Comparison of ENCODE assay signal across 27 cellular contexts in genomic region chr18:58481321-58482180, GRCh38.
"Had no signal": no experiment of that assay in that cellular context is flagged by ENCODE, and none has a peak within 500 bp of the region (broad histone marks: within the 10 kb centered on the region; RNA-seq: fewer than 3 reads in every experiment).

No MANE protein-coding gene starts in this region.

- H3K4me3 ChIP-seq: ascending aorta, body of pancreas, MG63 had no signal

- DNase-seq: activated CD4-positive, alpha-beta T cell treated with anti-CD3 and anti-CD28 coated beads for 48 hours; activated CD4-positive, alpha-beta T cell treated with anti-CD3 and anti-CD28 coated beads, Interleukin-2, amount 50 U/mL, for 4 hours; activated CD4-positive, CD25-positive, alpha-beta regulatory T cell treated with anti-CD3 and anti-CD28 coated beads, Interleukin-2, amount 50 U/mL, for 72 hours; activated effector memory CD4-positive, alpha-beta T cell treated with anti-CD3 and anti-CD28 coated beads, Interleukin-2, amount 50 U/mL, for 16 hours; activated naive CD4-positive, alpha-beta T cell treated with Interleukin-2 at 50 U/mL for 16 hours; activated naive CD8-positive, alpha-beta T cell treated with anti-CD3 and anti-CD28 coated beads, Interleukin-2, amount 50 U/mL, for 24 hours; activated T-cell treated with anti-CD3 and anti-CD28 coated beads, Interleukin-2, amount 50 U/mL, for 4 hours; amniotic stem cell; body of pancreas; MV-4-11; NCI-H1092 treated with DMSO at 0.1 percent for 48 hours; NCI-H1417 treated with DMSO at 0.1 percent for 48 hours; NCI-H1694; NCI-H2029; NCI-H2107; NCI-H2171 treated with DMSO at 0.1 percent for 48 hours; NCI-H226; NCI-H526 treated with DMSO at 0.1 percent for 48 hours; NCI-H82; NK-92 treated with Interleukin-12 subunit alpha and Interleukin-12 subunit beta, amount 100 ng/mL, for 24 hours; SHP77 had no signal

- ATAC-seq: activated naive CD4-positive, alpha-beta T cell treated with anti-CD3 and anti-CD28 coated beads, Interleukin-2, amount 50 U/mL, for 72 hours; activated naive CD8-positive, alpha-beta T cell treated with anti-CD3 and anti-CD28 coated beads, Interleukin-2, amount 50 U/mL, for 24 hours; activated T-cell treated with anti-CD3 and anti-CD28 coated beads, Interleukin-2, amount 50 U/mL, for 4 hours; body of pancreas had no signal

- H3K36me3 Mint-ChIP-seq: activated naive CD4-positive, alpha-beta T cell treated with anti-CD3 and anti-CD28 coated beads, Interleukin-2, amount 50 U/mL, for 72 hours had no signal

- H3K4me3 Mint-ChIP-seq: activated naive CD8-positive, alpha-beta T cell treated with anti-CD3 and anti-CD28 coated beads, Interleukin-2, amount 50 U/mL, for 24 hours; activated T-cell treated with anti-CD3 and anti-CD28 coated beads, Interleukin-2, amount 50 U/mL, for 4 hours; T-helper 1 cell treated with Interleukin-12 subunit alpha and Interleukin-12 subunit beta and Interleukin-4 antibody, amounts not matched to agents 30 μg/mL and 1 μg/mL, for 36 hours had no signal

- H3K27ac Mint-ChIP-seq: activated naive CD4-positive, alpha-beta T cell treated with anti-CD3 and anti-CD28 coated beads, Interleukin-2, amount 50 U/mL, for 72 hours; activated naive CD8-positive, alpha-beta T cell treated with anti-CD3 and anti-CD28 coated beads, Interleukin-2, amount 50 U/mL, for 24 hours; T-helper 1 cell treated with Interleukin-12 subunit alpha and Interleukin-12 subunit beta and Interleukin-4 antibody, amounts not matched to agents 30 μg/mL and 1 μg/mL, for 36 hours had no signal

- H3K9me3 ChIP-seq: ascending aorta, body of pancreas, MG63 had no signal

- H3K9me3 Mint-ChIP-seq: activated naive CD4-positive, alpha-beta T cell treated with anti-CD3 and anti-CD28 coated beads, Interleukin-2, amount 50 U/mL, for 72 hours; activated naive CD8-positive, alpha-beta T cell treated with anti-CD3 and anti-CD28 coated beads, Interleukin-2, amount 50 U/mL, for 24 hours; activated T-cell treated with anti-CD3 and anti-CD28 coated beads, Interleukin-2, amount 50 U/mL, for 4 hours; T-helper 1 cell treated with Interleukin-12 subunit alpha and Interleukin-12 subunit beta and Interleukin-4 antibody, amounts not matched to agents 30 μg/mL and 1 μg/mL, for 36 hours had no signal

- H3K4me1 ChIP-seq: ascending aorta had no signal

- H3K27me3 ChIP-seq: ascending aorta, body of pancreas, MG63 had no signal

- H3K36me3 ChIP-seq: ascending aorta, MG63 had no signal

- H3K4me1 Mint-ChIP-seq: activated naive CD8-positive, alpha-beta T cell treated with anti-CD3 and anti-CD28 coated beads, Interleukin-2, amount 50 U/mL, for 24 hours had no signal

- FAIRE-seq: bronchial epithelial cell, RCC 7860 had no signal

- H3K27ac ChIP-seq: ascending aorta, body of pancreas had no signal
